In genomic region chr17:50626037-50626574, GRCh38 we compare ENCODE assay signal across 8 cellular contexts. TPM values are rescaled to one million over a fixed set of nuclear protein-coding genes. Genes with fewer than 3 reads are reported as not detected.
DNase-seq lines count a peak whose midpoint lies in the region; ATAC-seq, FAIRE-seq and TF ChIP-seq lines count a peak whose summit lies in the region.

No MANE protein-coding gene starts in this region.

- ATAC-seq in right lobe of liver (peak; percentile 13 to 32 (median 17)), HG02884 (IDR thresholded peaks at IDR 0.05; ENCODE audit: unreplicated experiment) (no peak)

- H3K4me3 ChIP-seq in right lobe of liver, result no peak overlapping the region

- peaks cover 0 to 21% (median 5%) of the 10 kb centered on the region in 4 donors for H3K4me1 ChIP-seq in right lobe of liver

- H3K27ac ChIP-seq in right lobe of liver, result no peak overlapping the region

- peak; percentile 51 to 54 (median 52) for TF ChIP-seq CTCF in right lobe of liver (IDR thresholded peaks at IDR 0.05)

- intact Hi-C loops in right lobe of liver (cut with DNase I), result no loop called here

- no peaks in the 10 kb centered on the region for H3K9me3 ChIP-seq in right lobe of liver

- TF ChIP-seq POLR2A in GM12891 (IDR thresholded peaks at IDR 0.05; ENCODE audit: low read depth, low read length) (no peak), right lobe of liver (IDR thresholded peaks at IDR 0.05) (no peak)

- no CpG with 5 or more reads among the region's 19 CpGs for WGBS in right lobe of liver (ENCODE audit: insufficient coverage, low coverage, low lambda C conversion rate, missing lambda C conversion rate)

- no peaks in the 10 kb centered on the region for H3K27me3 ChIP-seq in right lobe of liver

- DNase-seq in ACHN (peak; percentile 84), GM12891 (ENCODE audit: insufficient read length, low spot score) (peak; percentile 86), NCI-H345 (lab: John Stamatoyannopoulos, UW) (peak; percentile 60), cerebellar cortex (ENCODE audit: low spot score) (peak; percentile 70), right lobe of liver (peak in 1 of 3 donors; percentile 61)
- peak; percentile 60 for DNase-seq in activated CD4-positive, CD25-positive, alpha-beta regulatory T cell treated with anti-CD3 and anti-CD28 coated beads, Interleukin-2, amount 50 U/mL, for 72 hours
- DNase-seq in stimulated activated CD4-positive, alpha-beta T cell treated with anti-CD3 and anti-CD28 coated beads, TNF-alpha, amount 100 ng/mL, for 4 hours (ENCODE audit: low read depth in 3 of 3), result peak; percentile 40 to 43 (median 43)

- H3K36me3 ChIP-seq in right lobe of liver, result no peaks in the 10 kb centered on the region

- peak; percentile 16 for FAIRE-seq in GM12891 (lab: Jason Lieb, UNC)

- in situ Hi-C loops in ACHN (cut with HindIII; ENCODE audit: low pct_ligation_motif_present, low pct_unique_long_range_greater_than_20kb, low sequenced_read_pairs), result no loop called here

TF ChIP-seq in GM12891, 5 proteins besides CTCF, POLR2A, EP300 and RAD21:
- TF ChIP-seq PAX5 (IDR thresholded peaks at IDR 0.05; ENCODE audit: insufficient read depth, low read length, severe bottlenecking) (no peak), POLR2AphosphoS5 (IDR thresholded peaks at IDR 0.05; ENCODE audit: low read depth, low read length) (no peak), SPI1 (IDR thresholded peaks at IDR 0.05; ENCODE audit: low read depth, low read length) (no peak), POU2F2 (IDR thresholded peaks at IDR 0.05; ENCODE audit: low read depth, low read length) (no peak), TAF1 (IDR thresholded peaks at IDR 0.05; ENCODE audit: low read depth, low read length) (no peak)

RNA-seq across cellular contexts. Expression of gene ABCC3, which starts 8.6 kb away (rescaled TPM):
- polyA plus RNA-seq in GM12891 (2012; ENCODE audit: low read depth, missing spikeins), result not detected
- total RNA-seq in right lobe of liver, result 100 to 1,000 TPM; 146 to 286 (median 178) TPM
